ENCODE assay signal across 22 cellular contexts in the genomic region with DNA sequence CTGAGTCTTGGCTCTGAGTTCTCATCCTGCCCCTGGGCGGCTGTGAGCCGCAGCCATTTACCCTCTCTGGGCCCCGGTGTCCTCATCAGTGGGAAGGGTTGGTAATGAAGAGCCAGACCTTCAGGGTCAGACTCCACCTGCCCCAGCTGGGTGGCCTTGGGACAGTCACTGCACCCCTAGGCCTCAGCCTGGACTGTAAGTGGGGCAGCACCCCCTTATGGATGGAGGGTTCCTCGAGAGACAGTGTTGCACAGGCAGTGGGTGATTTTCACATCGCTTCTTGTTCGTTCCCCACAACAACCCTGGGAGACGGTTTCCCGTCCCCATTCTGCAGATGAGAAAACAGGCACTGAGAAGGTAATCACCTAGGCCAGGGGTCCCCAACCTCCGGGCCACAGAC.
DNase-seq lines count a peak whose midpoint lies in the region; ATAC-seq and TF ChIP-seq lines count a peak whose summit lies in the region.
"Had no signal": no experiment of that assay in that cellular context is flagged by ENCODE, and none has a peak within 500 bp of the region (broad histone marks: within the 10 kb centered on the region; RNA-seq: fewer than 3 reads in every experiment).

No MANE protein-coding gene starts in this region.

- DNase-seq in left lung (no peak), substantia nigra (lab: John Stamatoyannopoulos, UW) (no peak), NCI-H1105 (lab: John Stamatoyannopoulos, UW) (no peak)
- DNase-seq in NK-92 treated with Interleukin-12 subunit alpha and Interleukin-12 subunit beta, amount 100 ng/mL, for 24 hours (lab: John Stamatoyannopoulos, UW) = no peak
- no peak for DNase-seq in effector memory CD4-positive, alpha-beta T cell
- DNase-seq: ACHN; activated CD8-positive, alpha-beta T cell treated with anti-CD3 and anti-CD28 coated beads for 36 hours; anterior cingulate cortex; BE2C; COR-L47; DMS53; GDM1; HCEC 1CT; KG1; MG63; NCI-H1417; NCI-H2081 treated with DMSO at 0.1 percent for 48 hours; NCI-H446; NCI-H774; stimulated activated CD4-positive, alpha-beta T cell treated with anti-CD3 and anti-CD28 coated beads, Interleukin-4, amount 100 ng/mL, for 4 hours had no signal

- ATAC-seq in left lung = no peak
- ATAC-seq: activated CD8-positive, alpha-beta T cell treated with anti-CD3 and anti-CD28 coated beads for 36 hours had no signal

- TF ChIP-seq CTCF in left lung (IDR thresholded peaks at IDR 0.05) = no peak

- H3K9ac ChIP-seq in BLaER1 treated with 17β-estradiol and CSF1 and Interleukin-3, amounts not matched to agents 10 nM and 100 nM = peak overlapping the region in 3 of 11 experiments; percentile 12 to 71 (median 71); a peak in 3 of 22 replicates

- no peak overlapping the region for H3K4me3 ChIP-seq in BLaER1 treated with 17β-estradiol and CSF1 and Interleukin-3, amounts not matched to agents 10 nM and 100 nM
- no peak overlapping the region for H3K4me3 ChIP-seq in left lung
- H3K4me3 ChIP-seq in effector memory CD4-positive, alpha-beta T cell (ENCODE audit: insufficient read depth, low read depth, low read length, poor library complexity, severe bottlenecking) = no peak overlapping the region
- H3K4me3 ChIP-seq: MG63 had no signal

- H3K36me3 ChIP-seq in BLaER1 treated with 17β-estradiol and CSF1 and Interleukin-3, amounts not matched to agents 10 nM and 100 nM = no peaks in the 10 kb centered on the region
- H3K36me3 ChIP-seq in left lung = no peaks in the 10 kb centered on the region
- no peaks in the 10 kb centered on the region for H3K36me3 ChIP-seq in effector memory CD4-positive, alpha-beta T cell (ENCODE audit: control insufficient read depth, insufficient read depth, low read length)
- H3K36me3 ChIP-seq: BE2C, MG63 had no signal

- H3K4me1 ChIP-seq in BLaER1 treated with 17β-estradiol and CSF1 and Interleukin-3, amounts not matched to agents 10 nM and 100 nM = peaks cover 52 to 65% (median 60%) of the 10 kb centered on the region in 10 experiments
- peaks cover 22 to 64% of the 10 kb centered on the region in 2 donors for H3K4me1 ChIP-seq in left lung
- peaks cover 18% of the 10 kb centered on the region for H3K4me1 ChIP-seq in effector memory CD4-positive, alpha-beta T cell (ENCODE audit: control insufficient read depth, insufficient read depth, low read length, poor library complexity, severe bottlenecking)
- H3K4me1 ChIP-seq: BE2C had no signal

- no peaks in the 10 kb centered on the region for H3K9me3 ChIP-seq in BLaER1 treated with 17β-estradiol and CSF1 and Interleukin-3, amounts not matched to agents 10 nM and 100 nM (replicated peaks in 1 of 11)
- H3K9me3 ChIP-seq in left lung = no peaks in the 10 kb centered on the region
- no peaks in the 10 kb centered on the region for H3K9me3 ChIP-seq in effector memory CD4-positive, alpha-beta T cell (ENCODE audit: control insufficient read depth, low read length)
- H3K9me3 ChIP-seq: BE2C, MG63 had no signal

- peaks cover 7 to 66% (median 12%) of the 10 kb centered on the region in 11 experiments; a peak in 15 of 22 replicates for H4K20me1 ChIP-seq in BLaER1 treated with 17β-estradiol and CSF1 and Interleukin-3, amounts not matched to agents 10 nM and 100 nM

- intact Hi-C loops in left lung (cut with DNase I) = no loop called here

- H3K27ac ChIP-seq in BLaER1 treated with 17β-estradiol and CSF1 and Interleukin-3, amounts not matched to agents 10 nM and 100 nM = peak overlapping the region in 8 of 11 experiments; percentile 62 to 82 (median 78); a peak in 10 of 22 replicates
- peak overlapping the region; percentile 80 for H3K27ac ChIP-seq in angular gyrus (ENCODE audit: low read depth, low read length)
- peak overlapping the region; percentile 33 to 58 for H3K27ac ChIP-seq in left lung
- H3K27ac ChIP-seq in substantia nigra (ENCODE audit: low read depth, low read length, poor library complexity, severe bottlenecking) = peak overlapping the region; percentile 95
- no peak overlapping the region for H3K27ac ChIP-seq in effector memory CD4-positive, alpha-beta T cell (ENCODE audit: insufficient read depth, low read length, poor library complexity, severe bottlenecking)

- peaks cover 0 to 68% (median 34%) of the 10 kb centered on the region in 11 experiments; a peak in 19 of 22 replicates for H3K27me3 ChIP-seq in BLaER1 treated with 17β-estradiol and CSF1 and Interleukin-3, amounts not matched to agents 10 nM and 100 nM
- H3K27me3 ChIP-seq in left lung = peaks cover 0 to 43% of the 10 kb centered on the region in 2 donors
- H3K27me3 ChIP-seq in effector memory CD4-positive, alpha-beta T cell (replicated peaks; ENCODE audit: control insufficient read depth, insufficient read depth, low read length, poor library complexity, severe bottlenecking) = no peaks in the 10 kb centered on the region
- H3K27me3 ChIP-seq: BE2C, MG63 had no signal

- H3K4me2 ChIP-seq in BLaER1 treated with 17β-estradiol and CSF1 and Interleukin-3, amounts not matched to agents 10 nM and 100 nM = peak overlapping the region; percentile 72 to 97 (median 92)
